8 cellular contexts compared by ENCODE assay signal in genomic region chr3:69738859-69739203, GRCh38. TPM values are rescaled to one million over a fixed set of nuclear protein-coding genes. Genes with fewer than 3 reads are reported as not detected.
A peak's percentile ranks its signal among the peaks of the same experiment; 100 is the strongest.
DNase-seq lines count a peak whose midpoint lies in the region; ATAC-seq and TF ChIP-seq lines count a peak whose summit lies in the region.

No MANE protein-coding gene starts in this region.

- no peak for DNase-seq in colonic mucosa
- no peak for DNase-seq in mesothelial cell of epicardium (ENCODE audit: low spot score in 2 of 2, unreplicated experiment in 2 of 2)
- DNase-seq in 8988T, result no peak
- DNase-seq in dedifferentiated amniotic fluid mesenchymal stem cell (ENCODE audit: extremely low spot score), result no peak
- no peak for DNase-seq in T1000 (lab: John Stamatoyannopoulos, UW)

- peaks cover 5% of the 10 kb centered on the region for H3K4me1 ChIP-seq in HUES64 (ENCODE audit: insufficient read depth, low read length)
- no peaks in the 10 kb centered on the region for H3K4me1 ChIP-seq in colonic mucosa

- no peak for TF ChIP-seq CTCF in 22Rv1 (IDR thresholded peaks at IDR 0.05)
- no peak for TF ChIP-seq CTCF in colonic mucosa (IDR thresholded peaks at IDR 0.05)
- TF ChIP-seq CTCF in mesothelial cell of epicardium (IDR thresholded peaks at IDR 0.05; ENCODE audit: unreplicated experiment), result no peak

- WGBS in HUES64, result under 1% methylated on average over 12 of the region's 12 CpGs

- intact Hi-C loops in colonic mucosa (cut with DNase I), result no loop called here

- peaks cover 43% of the 10 kb centered on the region for H3K27me3 Mint-ChIP-seq in mesothelial cell of epicardium (ENCODE audit: low read depth)

- H3K9me3 Mint-ChIP-seq in mesothelial cell of epicardium, result no peaks in the 10 kb centered on the region

- peak overlapping the region; percentile 39 for H3K27ac Mint-ChIP-seq in mesothelial cell of epicardium

- ATAC-seq in GM18858 (IDR thresholded peaks at IDR 0.05; ENCODE audit: unreplicated experiment), result no peak

- H3K4me1 Mint-ChIP-seq in mesothelial cell of epicardium, result peaks cover 35% of the 10 kb centered on the region

- H3K9ac ChIP-seq in HUES64 (ENCODE audit: low read depth, low read length) (no peak overlapping the region), colonic mucosa (ENCODE audit: low read depth in 2 of 2, low read length in 2 of 2) (peak overlapping the region; percentile 71 to 85)

- no peaks in the 10 kb centered on the region for H3K36me3 ChIP-seq in HUES64 (ENCODE audit: insufficient read depth, low read length)
- H3K36me3 ChIP-seq in colonic mucosa, result no peaks in the 10 kb centered on the region

- peak overlapping the region; percentile 82 for H3K4me3 Mint-ChIP-seq in mesothelial cell of epicardium

- H3K4me3 ChIP-seq in HUES64 (ENCODE audit: low read length) (peak overlapping the region; percentile 96), colonic mucosa (peak overlapping the region; percentile 78)

- no peaks in the 10 kb centered on the region for H3K36me3 Mint-ChIP-seq in mesothelial cell of epicardium

- H3K27ac ChIP-seq in 22Rv1 (peak overlapping the region; percentile 52), HUES64 (ENCODE audit: low read depth, low read length) (no peak overlapping the region), colonic mucosa (peak overlapping the region; percentile 20)

- H3K27me3 ChIP-seq in HUES64 (ENCODE audit: insufficient read depth, low read length) (peaks cover 72% of the 10 kb centered on the region), colonic mucosa (no peaks in the 10 kb centered on the region)

- H3K9me3 ChIP-seq in HUES64 (ENCODE audit: insufficient read depth, low read depth, low read length) (no peaks in the 10 kb centered on the region), colonic mucosa (no peaks in the 10 kb centered on the region)

RNA-seq across cellular contexts. Expression of gene MITF, which starts 0.4 kb away (rescaled TPM):
- 0.30 TPM for polyA plus RNA-seq in HUES64 (2013, experiment 1 of 2)
- polyA plus RNA-seq in HUES64 (2013, experiment 2 of 2), result 0.51 TPM
- total RNA-seq in colonic mucosa (1 to 10 TPM; 2.9 to 5.8 TPM), mesothelial cell of epicardium (6.9 to 8.2 TPM (median 7.0 TPM) in 3 replicates)
